Comparison of ENCODE assay signal across 9 cellular contexts in the genomic region with DNA sequence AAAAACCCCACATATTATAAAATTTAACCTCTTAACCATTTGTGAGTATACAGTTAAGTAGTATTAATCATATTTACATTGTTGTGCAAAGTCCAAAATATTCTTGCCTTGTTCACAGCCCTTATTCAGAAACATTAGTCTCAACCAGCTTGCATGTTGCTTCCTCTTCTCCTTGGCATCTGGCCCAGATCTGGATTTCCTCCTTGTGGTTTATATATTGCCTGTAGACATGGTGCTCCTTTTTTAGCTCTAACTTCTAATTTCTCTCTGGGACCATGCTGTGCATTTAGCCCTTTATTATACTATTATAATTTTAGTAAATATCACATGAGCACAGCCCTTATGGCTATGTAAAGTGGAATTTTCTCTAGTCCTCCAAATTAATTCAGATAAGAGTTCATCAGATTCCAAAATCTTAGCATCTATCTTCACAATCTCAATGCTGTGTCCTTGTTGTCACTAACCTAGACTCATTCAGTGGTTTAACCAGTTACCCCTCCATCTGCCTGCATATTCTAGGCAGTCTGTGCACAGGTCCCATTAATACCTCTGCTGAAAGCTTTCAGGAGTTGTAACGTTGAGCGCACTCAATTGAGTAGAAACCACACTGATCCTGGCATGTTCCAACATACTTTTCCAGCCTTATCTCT. TPM values are rescaled to one million over a fixed set of nuclear protein-coding genes. Genes with fewer than 3 reads are reported as not detected.
DNase-seq lines count a peak whose midpoint lies in the region; ATAC-seq and TF ChIP-seq lines count a peak whose summit lies in the region.
"Had no signal": no experiment of that assay in that cellular context is flagged by ENCODE, and none has a peak within 500 bp of the region (broad histone marks: within the 10 kb centered on the region; RNA-seq: fewer than 3 reads in every experiment).

No MANE protein-coding gene starts in this region.

- H3K36me3 ChIP-seq in SJSA1: peaks cover 35% of the 10 kb centered on the region
- no peaks in the 10 kb centered on the region for H3K36me3 ChIP-seq in GM23338 (ENCODE audit: insufficient read depth)

- peaks cover 4% of the 10 kb centered on the region; the same call in 2 of the 3 replicates for H3K4me1 Mint-ChIP-seq in GM23338

- no peaks in the 10 kb centered on the region for H3F3A ChIP-seq in GM23338 (replicated peaks; ENCODE audit: low read depth)

- ATAC-seq in HG03025 (IDR thresholded peaks at IDR 0.05; ENCODE audit: low FRiP score, unreplicated experiment) (peak; percentile 46), GM21515 (IDR thresholded peaks at IDR 0.05; ENCODE audit: unreplicated experiment) (no peak), GM23338 (no peak)

- peak; percentile 47 for DNase-seq in NCI-H2196 (lab: John Stamatoyannopoulos, UW; ENCODE audit: unreplicated experiment)
- DNase-seq in NCI-H2196 treated with DMSO at 0.1 percent for 48 hours (lab: John Stamatoyannopoulos, UW; ENCODE audit: unreplicated experiment): no peak
- DNase-seq in SJSA1 (ENCODE audit: low read depth in 1 of 2, low spot score in 2 of 2): peak; percentile 58 to 81
- DNase-seq in fibroblast of the aortic adventitia (ENCODE audit: low read depth): peak; percentile 93
- DNase-seq in renal cortical epithelial cell (ENCODE audit: low read depth): peak; percentile 73
- DNase-seq in GM23338 (ENCODE audit: low spot score): no peak

- no peaks in the 10 kb centered on the region for H3K9me3 Mint-ChIP-seq in GM23338

- TF ChIP-seq CTCF in fibroblast of the aortic adventitia (IDR thresholded peaks at IDR 0.05; ENCODE audit: insufficient read depth, low read length) (no peak), GM23338 (conservative IDR thresholded peaks at IDR 0.05; ENCODE audit: low read depth in 2 of 2) (no peak)

- H3K36me3 Mint-ChIP-seq in GM23338 (ENCODE audit: low read depth): no peaks in the 10 kb centered on the region

- no peaks in the 10 kb centered on the region for H3K27me3 ChIP-seq in SJSA1 (replicated peaks)
- H3K27me3 ChIP-seq in GM23338 (ENCODE audit: insufficient read depth): no peaks in the 10 kb centered on the region

- H3K4me2 ChIP-seq in GM23338: no peak overlapping the region

- H3K27ac ChIP-seq in SJSA1: no peak overlapping the region
- no peak overlapping the region for H3K27ac ChIP-seq in GM23338 (ENCODE audit: low read depth)
- H3K27ac ChIP-seq: C4-2B had no signal

- H3K4me1 ChIP-seq in SJSA1 (replicated peaks) (peaks cover 74% of the 10 kb centered on the region), GM23338 (ENCODE audit: insufficient read depth) (no peaks in the 10 kb centered on the region)

- no peaks in the 10 kb centered on the region for H3K9me2 ChIP-seq in GM23338 (ENCODE audit: insufficient read depth)

- H4K20me1 ChIP-seq in GM23338 (replicated peaks; ENCODE audit: insufficient read depth): no peaks in the 10 kb centered on the region

- H2AFZ ChIP-seq in GM23338: no peak overlapping the region

- H3K27ac Mint-ChIP-seq in GM23338: no peak overlapping the region

- H3K79me2 ChIP-seq in GM23338 (replicated peaks; ENCODE audit: insufficient read depth): no peaks in the 10 kb centered on the region

- H3K27me3 Mint-ChIP-seq in GM23338 (ENCODE audit: insufficient read depth, low read depth, poor library complexity): peaks cover 1% of the 10 kb centered on the region

- no peaks in the 10 kb centered on the region for H3K9me3 ChIP-seq in SJSA1 (replicated peaks)

- no peak overlapping the region for H3K4me3 ChIP-seq in SJSA1
- H3K4me3 ChIP-seq in fibroblast of the aortic adventitia (ENCODE audit: low read depth, low read length): no peak overlapping the region
- H3K4me3 ChIP-seq in GM23338: no peak overlapping the region

- H3K4me3 Mint-ChIP-seq in GM23338: no peak overlapping the region

TF ChIP-seq in GM23338, 12 proteins besides CTCF, POLR2A, EP300 and RAD21 (continues in another document):
- TF ChIP-seq NANOG (IDR thresholded peaks at IDR 0.05; ENCODE audit: borderline replicate concordance): no peak
- TF ChIP-seq ZNF331 (CRISPR knock-in tag; IDR thresholded peaks at IDR 0.05; ENCODE audit: low read depth): no peak
- TF ChIP-seq, protein P1, sequence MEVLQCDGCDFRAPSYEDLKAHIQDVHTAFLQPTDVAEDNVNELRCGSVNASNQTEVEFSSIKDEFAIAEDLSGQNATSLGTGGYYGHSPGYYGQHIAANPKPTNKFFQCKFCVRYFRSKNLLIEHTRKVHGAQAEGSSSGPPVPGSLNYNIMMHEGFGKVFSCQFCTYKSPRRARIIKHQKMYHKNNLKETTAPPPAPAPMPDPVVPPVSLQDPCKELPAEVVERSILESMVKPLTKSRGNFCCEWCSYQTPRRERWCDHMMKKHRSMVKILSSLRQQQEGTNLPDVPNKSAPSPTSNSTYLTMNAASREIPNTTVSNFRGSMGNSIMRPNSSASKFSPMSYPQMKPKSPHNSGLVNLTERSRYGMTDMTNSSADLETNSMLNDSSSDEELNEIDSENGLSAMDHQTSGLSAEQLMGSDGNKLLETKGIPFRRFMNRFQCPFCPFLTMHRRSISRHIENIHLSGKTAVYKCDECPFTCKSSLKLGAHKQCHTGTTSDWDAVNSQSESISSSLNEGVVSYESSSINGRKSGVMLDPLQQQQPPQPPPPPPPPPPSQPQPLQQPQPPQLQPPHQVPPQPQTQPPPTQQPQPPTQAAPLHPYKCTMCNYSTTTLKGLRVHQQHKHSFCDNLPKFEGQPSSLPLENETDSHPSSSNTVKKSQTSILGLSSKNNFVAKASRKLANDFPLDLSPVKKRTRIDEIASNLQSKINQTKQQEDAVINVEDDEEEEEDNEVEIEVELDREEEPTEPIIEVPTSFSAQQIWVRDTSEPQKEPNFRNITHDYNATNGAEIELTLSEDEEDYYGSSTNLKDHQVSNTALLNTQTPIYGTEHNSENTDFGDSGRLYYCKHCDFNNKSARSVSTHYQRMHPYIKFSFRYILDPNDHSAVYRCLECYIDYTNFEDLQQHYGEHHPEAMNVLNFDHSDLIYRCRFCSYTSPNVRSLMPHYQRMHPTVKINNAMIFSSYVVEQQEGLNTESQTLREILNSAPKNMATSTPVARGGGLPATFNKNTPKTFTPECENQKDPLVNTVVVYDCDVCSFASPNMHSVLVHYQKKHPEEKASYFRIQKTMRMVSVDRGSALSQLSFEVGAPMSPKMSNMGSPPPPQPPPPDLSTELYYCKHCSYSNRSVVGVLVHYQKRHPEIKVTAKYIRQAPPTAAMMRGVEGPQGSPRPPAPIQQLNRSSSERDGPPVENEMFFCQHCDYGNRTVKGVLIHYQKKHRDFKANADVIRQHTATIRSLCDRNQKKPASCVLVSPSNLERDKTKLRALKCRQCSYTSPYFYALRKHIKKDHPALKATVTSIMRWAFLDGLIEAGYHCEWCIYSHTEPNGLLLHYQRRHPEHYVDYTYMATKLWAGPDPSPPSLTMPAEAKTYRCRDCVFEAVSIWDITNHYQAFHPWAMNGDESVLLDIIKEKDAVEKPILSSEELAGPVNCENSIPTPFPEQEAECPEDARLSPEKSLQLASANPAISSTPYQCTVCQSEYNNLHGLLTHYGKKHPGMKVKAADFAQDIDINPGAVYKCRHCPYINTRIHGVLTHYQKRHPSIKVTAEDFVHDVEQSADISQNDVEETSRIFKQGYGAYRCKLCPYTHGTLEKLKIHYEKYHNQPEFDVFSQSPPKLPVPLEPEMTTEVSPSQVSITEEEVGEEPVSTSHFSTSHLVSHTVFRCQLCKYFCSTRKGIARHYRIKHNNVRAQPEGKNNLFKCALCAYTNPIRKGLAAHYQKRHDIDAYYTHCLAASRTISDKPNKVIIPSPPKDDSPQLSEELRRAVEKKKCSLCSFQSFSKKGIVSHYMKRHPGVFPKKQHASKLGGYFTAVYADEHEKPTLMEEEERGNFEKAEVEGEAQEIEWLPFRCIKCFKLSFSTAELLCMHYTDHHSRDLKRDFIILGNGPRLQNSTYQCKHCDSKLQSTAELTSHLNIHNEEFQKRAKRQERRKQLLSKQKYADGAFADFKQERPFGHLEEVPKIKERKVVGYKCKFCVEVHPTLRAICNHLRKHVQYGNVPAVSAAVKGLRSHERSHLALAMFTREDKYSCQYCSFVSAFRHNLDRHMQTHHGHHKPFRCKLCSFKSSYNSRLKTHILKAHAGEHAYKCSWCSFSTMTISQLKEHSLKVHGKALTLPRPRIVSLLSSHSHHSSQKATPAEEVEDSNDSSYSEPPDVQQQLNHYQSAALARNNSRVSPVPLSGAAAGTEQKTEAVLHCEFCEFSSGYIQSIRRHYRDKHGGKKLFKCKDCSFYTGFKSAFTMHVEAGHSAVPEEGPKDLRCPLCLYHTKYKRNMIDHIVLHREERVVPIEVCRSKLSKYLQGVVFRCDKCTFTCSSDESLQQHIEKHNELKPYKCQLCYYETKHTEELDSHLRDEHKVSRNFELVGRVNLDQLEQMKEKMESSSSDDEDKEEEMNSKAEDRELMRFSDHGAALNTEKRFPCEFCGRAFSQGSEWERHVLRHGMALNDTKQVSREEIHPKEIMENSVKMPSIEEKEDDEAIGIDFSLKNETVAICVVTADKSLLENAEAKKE (CRISPR knock-in tag; IDR thresholded peaks at IDR 0.05): no peak
- TF ChIP-seq CREB1 (CRISPR knock-in tag; IDR thresholded peaks at IDR 0.05; ENCODE audit: low read depth): no peak

RNA-seq across cellular contexts. Expression of a gene that starts 7.9 kb away (rescaled TPM):
- 46.6 and 64.8 TPM in 2 replicates for total RNA-seq in SJSA1 (2014; rRNA removed; shearing (Covaris generic))
- total RNA-seq in fibroblast of the aortic adventitia (ENCODE audit: low replicate concordance): 30.0 and 119 TPM in 2 replicates
- total RNA-seq in renal cortical epithelial cell: 0.52 and 1.1 TPM in 2 replicates
- total RNA-seq in GM23338 (2014; rRNA removed; shearing (Covaris generic)): 0.17 and 0.23 TPM in 2 replicates
- 0.45 and 0.47 TPM in 2 replicates for polyA plus RNA-seq in GM23338 (2016; fragmentation: Nextera tagmentation; extraction: Ambion mirVana)

RNA-seq across cellular contexts. Expression of a gene that starts 45.9 kb away (rescaled TPM):
- 18.3 and 31.2 TPM in 2 replicates for total RNA-seq in SJSA1 (2014; rRNA removed; shearing (Covaris generic))
- 6.7 and 26.3 TPM in 2 replicates for total RNA-seq in fibroblast of the aortic adventitia (ENCODE audit: low replicate concordance)
- total RNA-seq in renal cortical epithelial cell: 18.6 and 20.4 TPM in 2 replicates
- total RNA-seq in GM23338 (2014; rRNA removed; shearing (Covaris generic)): 17.8 and 32.0 TPM in 2 replicates
- 20.7 and 26.2 TPM in 2 replicates for polyA plus RNA-seq in GM23338 (2016; fragmentation: Nextera tagmentation; extraction: Ambion mirVana)

Comparison
In these comparisons a context has a peak if more than half of its experiments do, and no peak if none do; other contexts are left out.
1. DNase-seq: peak in NCI-H2196 (single experiment), SJSA1 (2 of 2), fibroblast of the aortic adventitia (single experiment) and renal cortical epithelial cell (single experiment); none in NCI-H2196 treated with DMSO at 0.1 percent for 48 hours (single experiment) and GM23338 (single experiment).
2. RNA of a gene that starts 7.9 kb away (total RNA-seq): 30.0 to 119 TPM in fibroblast of the aortic adventitia and 46.6 to 64.8 TPM in SJSA1; 0.52 to 1.1 TPM in renal cortical epithelial cell and 0.17 to 0.23 TPM in GM23338; every median in the first group is over 10 times any median in the second.